1 cellular context compared by ENCODE assay signal in the genomic region with DNA sequence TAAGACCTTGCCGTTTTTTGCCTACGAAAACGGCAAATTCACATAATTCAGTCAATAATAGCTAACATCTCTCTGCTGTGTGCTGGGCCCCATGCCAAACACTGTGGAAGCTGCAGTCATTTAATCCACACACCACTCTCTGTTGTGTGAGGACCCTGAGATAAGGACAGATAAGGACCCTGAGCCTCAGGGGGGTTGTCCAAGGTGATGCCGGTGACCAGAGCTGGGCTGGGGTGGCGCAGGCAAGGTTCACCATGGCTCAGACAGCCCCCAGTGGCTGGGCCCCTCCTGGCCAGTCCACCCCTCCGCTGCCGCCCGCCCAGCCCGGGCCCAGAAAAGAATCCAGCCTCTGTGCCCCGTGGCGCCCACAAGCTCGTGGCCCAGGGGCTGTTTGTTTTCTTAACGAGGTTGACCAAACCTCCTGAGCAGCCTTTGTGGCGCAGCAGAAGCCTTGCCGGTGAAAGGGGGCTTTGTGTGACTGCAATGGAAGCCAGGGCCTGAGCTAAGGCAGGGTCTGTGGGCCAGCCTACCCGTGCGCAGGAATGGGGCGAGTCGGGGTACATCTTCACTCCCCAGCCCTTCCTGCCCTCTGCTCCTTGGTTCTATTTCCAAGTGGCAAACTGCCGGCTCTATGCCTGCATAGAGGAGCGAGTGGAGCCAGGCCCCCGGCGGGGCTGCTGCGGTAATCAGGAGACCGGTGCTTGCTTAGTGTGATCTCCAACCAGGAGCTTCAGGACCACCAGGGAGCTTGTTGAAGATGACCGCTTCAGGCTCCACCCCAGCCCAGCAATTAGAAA.
TF ChIP-seq lines count a peak whose summit lies in the region.

No MANE protein-coding gene starts in this region.

TF ChIP-seq in K562, 482 proteins besides CTCF, POLR2A, EP300 and RAD21 (continues in another document):
- TF ChIP-seq CBFA2T3 (IDR thresholded peaks at IDR 0.05) (peak; percentile 79), ILK (tag; IDR thresholded peaks at IDR 0.05; ENCODE audit: borderline replicate concordance, low read depth) (no peak), L3MBTL2 (IDR thresholded peaks at IDR 0.05) (0 out of 2 replicates have a peak, but pooled peaks have one; percentile 15), THRA (IDR thresholded peaks at IDR 0.05) (no peak), FOXP4 (CRISPR knock-in tag; IDR thresholded peaks at IDR 0.05; ENCODE audit: borderline replicate concordance) (no peak), BRD4 (IDR thresholded peaks at IDR 0.05) (no peak), ZFPM2 (CRISPR knock-in tag; IDR thresholded peaks at IDR 0.05) (no peak), ZNF717 (CRISPR knock-in tag; IDR thresholded peaks at IDR 0.05) (no peak), GTF2F1 (IDR thresholded peaks at IDR 0.05; ENCODE audit: low read depth, low read length) (no peak), FOXK1 (CRISPR knock-in tag; IDR thresholded peaks at IDR 0.05; ENCODE audit: borderline replicate concordance) (no peak), POLR2AphosphoS5 (IDR thresholded peaks at IDR 0.05; ENCODE audit: control insufficient read depth, insufficient read depth, low read depth, low read length) (peak; percentile 70), TAF15 (IDR thresholded peaks at IDR 0.05; ENCODE audit: low read depth, low read length) (no peak), ZNF121 (CRISPR knock-in tag; conservative IDR thresholded peaks at IDR 0.05) (no peak), ZBTB1 (CRISPR knock-in tag; IDR thresholded peaks at IDR 0.05; ENCODE audit: borderline replicate concordance, low read depth) (no peak), HNRNPL (IDR thresholded peaks at IDR 0.05; ENCODE audit: low read depth, low read length) (no peak), ARID2 (IDR thresholded peaks at IDR 0.05) (no peak), RBM39 (optimal IDR thresholded peaks at IDR 0.05; ENCODE audit: low read depth, low read length) (no peak), COPS2 (conservative IDR thresholded peaks at IDR 0.05) (no peak), ZNF830 (CRISPR knock-in tag; IDR thresholded peaks at IDR 0.05) (no peak), KAT2B (IDR thresholded peaks at IDR 0.05; ENCODE audit: low read depth, low read length) (no peak), CCNT2 (IDR thresholded peaks at IDR 0.05; ENCODE audit: borderline replicate concordance, extremely low read depth, insufficient read length, low read depth, low read length) (peak; percentile 36), ZNF57 (CRISPR knock-in tag; IDR thresholded peaks at IDR 0.05) (no peak), ASH1L (IDR thresholded peaks at IDR 0.05; ENCODE audit: borderline replicate concordance, low read depth, partially characterized antibody) (no peak), RFX5 (IDR thresholded peaks at IDR 0.05; ENCODE audit: low read depth, low read length) (no peak), ZBTB17 (CRISPR knock-in tag; IDR thresholded peaks at IDR 0.05) (no peak), EWSR1 (IDR thresholded peaks at IDR 0.05; ENCODE audit: borderline replicate concordance, low read depth, partially characterized antibody) (no peak), HMG20B (CRISPR knock-in tag; IDR thresholded peaks at IDR 0.05) (no peak), PML (IDR thresholded peaks at IDR 0.05; ENCODE audit: low read length) (peak; percentile 24; the same call in 1 of the 2 replicates), GTF2B (IDR thresholded peaks at IDR 0.05; ENCODE audit: extremely low read depth, insufficient read length) (no peak), ERF (CRISPR knock-in tag; IDR thresholded peaks at IDR 0.05) (no peak), ATF4 (CRISPR knock-in tag; IDR thresholded peaks at IDR 0.05) (no peak), ARID4B (CRISPR knock-in tag; IDR thresholded peaks at IDR 0.05) (no peak), CC2D1A (IDR thresholded peaks at IDR 0.05) (0 out of 2 replicates have a peak, but pooled peaks have one; percentile 12), SIN3A (IDR thresholded peaks at IDR 0.05; ENCODE audit: borderline replicate concordance in 2 of 2, control insufficient read depth in 1 of 2, low read depth in 2 of 2, low read length in 2 of 2) (no peak), ETS2 (tag; IDR thresholded peaks at IDR 0.05; ENCODE audit: borderline replicate concordance, poor library complexity, severe bottlenecking) (no peak), PTRF (tag; IDR thresholded peaks at IDR 0.05) (no peak), ZNF589 (CRISPR knock-in tag; IDR thresholded peaks at IDR 0.05; ENCODE audit: low read depth) (no peak), FUS (optimal IDR thresholded peaks at IDR 0.05; ENCODE audit: low read depth, low read length) (no peak), ZFP91 (CRISPR knock-in tag; IDR thresholded peaks at IDR 0.05) (no peak), ZNF12 (CRISPR knock-in tag; IDR thresholded peaks at IDR 0.05) (no peak), KAT8 (IDR thresholded peaks at IDR 0.05; ENCODE audit: low read depth) (no peak)
- TF ChIP-seq, protein P1, sequence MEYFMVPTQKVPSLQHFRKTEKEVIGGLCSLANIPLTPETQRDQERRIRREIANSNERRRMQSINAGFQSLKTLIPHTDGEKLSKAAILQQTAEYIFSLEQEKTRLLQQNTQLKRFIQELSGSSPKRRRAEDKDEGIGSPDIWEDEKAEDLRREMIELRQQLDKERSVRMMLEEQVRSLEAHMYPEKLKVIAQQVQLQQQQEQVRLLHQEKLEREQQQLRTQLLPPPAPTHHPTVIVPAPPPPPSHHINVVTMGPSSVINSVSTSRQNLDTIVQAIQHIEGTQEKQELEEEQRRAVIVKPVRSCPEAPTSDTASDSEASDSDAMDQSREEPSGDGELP (CRISPR knock-in tag; IDR thresholded peaks at IDR 0.05; ENCODE audit: borderline replicate concordance), result 0 out of 2 replicates have a peak, but pooled peaks have one; percentile 16
- TF ChIP-seq, protein P2, sequence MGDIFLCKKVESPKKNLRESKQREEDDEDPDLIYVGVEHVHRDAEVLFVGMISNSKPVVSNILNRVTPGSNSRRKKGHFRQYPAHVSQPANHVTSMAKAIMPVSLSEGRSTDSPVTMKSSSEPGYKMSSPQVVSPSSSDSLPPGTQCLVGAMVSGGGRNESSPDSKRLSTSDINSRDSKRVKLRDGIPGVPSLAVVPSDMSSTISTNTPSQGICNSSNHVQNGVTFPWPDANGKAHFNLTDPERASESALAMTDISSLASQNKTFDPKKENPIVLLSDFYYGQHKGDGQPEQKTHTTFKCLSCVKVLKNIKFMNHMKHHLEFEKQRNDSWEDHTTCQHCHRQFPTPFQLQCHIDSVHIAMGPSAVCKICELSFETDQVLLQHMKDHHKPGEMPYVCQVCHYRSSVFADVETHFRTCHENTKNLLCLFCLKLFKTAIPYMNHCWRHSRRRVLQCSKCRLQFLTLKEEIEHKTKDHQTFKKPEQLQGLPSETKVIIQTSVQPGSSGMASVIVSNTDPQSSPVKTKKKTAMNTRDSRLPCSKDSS (IDR thresholded peaks at IDR 0.05; ENCODE audit: low read depth, partially characterized antibody), result no peak
